In genomic region chr11:64917663-64917995, GRCh38 we compare ENCODE assay signal across 8 cellular contexts. TPM values are rescaled to one million over a fixed set of nuclear protein-coding genes. Genes with fewer than 3 reads are reported as not detected.
DNase-seq lines count a peak whose midpoint lies in the region; ATAC-seq and TF ChIP-seq lines count a peak whose summit lies in the region.

No MANE protein-coding gene starts in this region.

- peaks cover 10% of the 10 kb centered on the region; the same call in 1 of the 2 replicates for H3K4me1 ChIP-seq in GM23248 (ENCODE audit: insufficient read depth)
- peaks cover 24 to 27% of the 10 kb centered on the region in 2 donors for H3K4me1 ChIP-seq in gastrocnemius medialis

- DNase-seq in GM23248 (peak; percentile 16), foreskin fibroblast (no peak), gastrocnemius medialis (no peak), DMS 273 treated with DMSO at 0.1 percent for 48 hours (lab: John Stamatoyannopoulos, UW) (no peak), AG20443 (ENCODE audit: low spot score) (no peak), Ammon's horn (ENCODE audit: low spot score) (no peak), foreskin melanocyte (no peak)

- peaks cover 19% of the 10 kb centered on the region for H3K79me2 ChIP-seq in GM23248 (ENCODE audit: insufficient read depth)

- intact Hi-C loops in gastrocnemius medialis (cut with DNase I; ENCODE audit: low total_unique reads), result loop anchor here (1.0 to 5.0 kb wide), 6 partner anchors 39 to 199 kb away; partner anchors contain the start of genes ARL2, BATF2, EHD1 and SNX15

- no peaks in the 10 kb centered on the region for H3K9me2 ChIP-seq in GM23248 (ENCODE audit: insufficient read depth)

- H3K9me3 ChIP-seq in GM23248 (ENCODE audit: low read depth) (no peaks in the 10 kb centered on the region), gastrocnemius medialis (no peaks in the 10 kb centered on the region)

- TF ChIP-seq CTCF in VCaP (conservative IDR thresholded peaks at IDR 0.05), result no peak
- no peak for TF ChIP-seq CTCF in foreskin fibroblast (IDR thresholded peaks at IDR 0.05; ENCODE audit: low read depth, low read length)
- TF ChIP-seq CTCF in gastrocnemius medialis (IDR thresholded peaks at IDR 0.05 in 4 of 5, conservative IDR thresholded peaks at IDR 0.05 in 1 of 5), result no peak

- no peaks in the 10 kb centered on the region for H4K20me1 ChIP-seq in GM23248 (ENCODE audit: insufficient read depth)

- H3K27me3 ChIP-seq in GM23248 (replicated peaks; ENCODE audit: insufficient read depth) (no peaks in the 10 kb centered on the region), gastrocnemius medialis (no peaks in the 10 kb centered on the region)

- no peak for TF ChIP-seq POLR2A in gastrocnemius medialis (IDR thresholded peaks at IDR 0.05)

- in situ Hi-C loops in GM23248 (cut with MboI) (no loop called here), gastrocnemius medialis (cut with MboI; ENCODE audit: low sequenced_read_pairs in 4 of 4) (loop anchor here in 1 of 4 donors (5.0 kb wide), 1 partner anchor 110 kb away; the partner anchor contains the start of gene SNX15)

- ATAC-seq in gastrocnemius medialis, result no peak

- H3K4me3 ChIP-seq in GM23248 (peak overlapping the region; percentile 90), foreskin fibroblast (ENCODE audit: low read depth in 1 of 2, low read length in 2 of 2) (peak overlapping the region; percentile 70 to 72), gastrocnemius medialis (peak overlapping the region; percentile 56 to 90 (median 59))

- peak overlapping the region; percentile 68 for H3K9ac ChIP-seq in GM23248

- peaks cover 13% of the 10 kb centered on the region for H3F3A ChIP-seq in GM23248 (ENCODE audit: insufficient read depth)

- 2 to 4% methylated on average over 6 of the region's 6 CpGs for WGBS in GM23248 (ENCODE audit: low coverage in 1 of 2, low lambda C conversion rate in 2 of 2, missing lambda C conversion rate in 2 of 2), 2 experiments

- H3K36me3 ChIP-seq in GM23248 (ENCODE audit: low read depth), result no peaks in the 10 kb centered on the region
- peaks cover 0 to 19% of the 10 kb centered on the region in 2 donors for H3K36me3 ChIP-seq in gastrocnemius medialis

- H3K27ac ChIP-seq in GM23248 (peak overlapping the region; percentile 58), VCaP (peak overlapping the region; percentile 91), gastrocnemius medialis (peak overlapping the region; percentile 81 to 88 (median 84))

- H2AFZ ChIP-seq in GM23248, result peak overlapping the region; percentile 84

- peak overlapping the region; percentile 81 for H3K4me2 ChIP-seq in GM23248 (ENCODE audit: unreplicated experiment)

RNA-seq across cellular contexts. Expression of gene ATG2A, which starts 0.6 kb away (rescaled TPM):
- 12.4 and 18.9 TPM in 2 replicates for total RNA-seq in GM23248 (2014; rRNA removed; shearing (Covaris generic))
- polyA plus RNA-seq in GM23248 (2016; fragmentation: Nextera tagmentation; extraction: Ambion mirVana), result 6.3 and 6.8 TPM in 2 replicates
- total RNA-seq in gastrocnemius medialis, result 10 to 100 TPM; 10.7 to 97.5 (median 37.9) TPM

RNA-seq across cellular contexts. Expression of gene PPP2R5B, which starts 6.9 kb away (rescaled TPM):
- total RNA-seq in GM23248 (2014; rRNA removed; shearing (Covaris generic)), result 23.9 and 27.3 TPM in 2 replicates
- 16.4 and 19.4 TPM in 2 replicates for polyA plus RNA-seq in GM23248 (2016; fragmentation: Nextera tagmentation; extraction: Ambion mirVana)
- 10 to 100 TPM; 17.2 to 34.2 (median 24.3) TPM for total RNA-seq in gastrocnemius medialis

RNA-seq across cellular contexts. Expression of gene GPHA2, which starts 18.1 kb away (rescaled TPM):
- not detected in 2 replicates for total RNA-seq in GM23248 (2014; rRNA removed; shearing (Covaris generic))
- polyA plus RNA-seq in GM23248 (2016; fragmentation: Nextera tagmentation; extraction: Ambion mirVana), result not detected in 2 replicates
- total RNA-seq in gastrocnemius medialis, result not detected

RNA-seq across cellular contexts. Expression of gene EHD1, which starts 39.2 kb away (rescaled TPM):
- 90.2 and 124 TPM in 2 replicates for total RNA-seq in GM23248 (2014; rRNA removed; shearing (Covaris generic))
- 55.2 and 56.3 TPM in 2 replicates for polyA plus RNA-seq in GM23248 (2016; fragmentation: Nextera tagmentation; extraction: Ambion mirVana)
- 10 to 100 TPM; 24.8 to 46.2 (median 31.3) TPM for total RNA-seq in gastrocnemius medialis

RNA-seq across cellular contexts. Expression of gene MAJIN, which starts 54.3 kb away (rescaled TPM):
- total RNA-seq in GM23248 (2014; rRNA removed; shearing (Covaris generic)), result not detected in 2 replicates
- polyA plus RNA-seq in GM23248 (2016; fragmentation: Nextera tagmentation; extraction: Ambion mirVana), result not detected in 2 replicates
- not detected for total RNA-seq in gastrocnemius medialis
